ENCODE assay signal across 16 cellular contexts in genomic region chr2:53600835-53601234, GRCh38.
DNase-seq lines count a peak whose midpoint lies in the region; ATAC-seq, FAIRE-seq and TF ChIP-seq lines count a peak whose summit lies in the region.
"Had no signal": no experiment of that assay in that cellular context is flagged by ENCODE, and none has a peak within 500 bp of the region (broad histone marks: within the 10 kb centered on the region; RNA-seq: fewer than 3 reads in every experiment).

No MANE protein-coding gene starts in this region.

- TF ChIP-seq CTCF in lower lobe of right lung (IDR thresholded peaks at IDR 0.05) (no peak), Peyer's patch (IDR thresholded peaks at IDR 0.05) (no peak)

- H3K4me1 ChIP-seq in lower lobe of right lung (no peaks in the 10 kb centered on the region), HAP-1 (no peaks in the 10 kb centered on the region), Peyer's patch (no peaks in the 10 kb centered on the region)
- H3K4me1 ChIP-seq: prostate gland, SJCRH30 had no signal

- H3K9me3 ChIP-seq in lower lobe of right lung, result no peaks in the 10 kb centered on the region
- H3K9me3 ChIP-seq in HAP-1, result no peaks in the 10 kb centered on the region
- H3K9me3 ChIP-seq in Peyer's patch, result no peaks in the 10 kb centered on the region
- H3K9me3 ChIP-seq: mucosa of descending colon, prostate gland, SJCRH30 had no signal

- intact Hi-C loops in lower lobe of right lung (cut with DNase I) (no loop called here), left ventricle myocardium superior (cut with micrococcal nuclease) (no loop called here)

- peak; percentile 91 for DNase-seq in DMS79 treated with DMSO at 0.1 percent for 48 hours (lab: John Stamatoyannopoulos, UW)
- DNase-seq in NCI-H2081 (lab: John Stamatoyannopoulos, UW), result peak; percentile 21 to 49
- peak; percentile 93 for DNase-seq in SHP77 treated with DMSO at 0.1 percent for 48 hours (lab: John Stamatoyannopoulos, UW)
- no peak for DNase-seq in lower lobe of right lung
- no peak for DNase-seq in HAP-1 (ENCODE audit: low spot score in 2 of 2)
- no peak for DNase-seq in left ventricle myocardium superior
- no peak for DNase-seq in Peyer's patch
- no peak for DNase-seq in GM19239 (ENCODE audit: insufficient read length, low spot score)
- DNase-seq: activated T-cell treated with anti-CD3 and anti-CD28 coated beads, Interleukin-2, amount 50 U/mL, for 1 hour; CD4-positive, alpha-beta memory T cell; mucosa of descending colon; NCI-H187 treated with DMSO at 0.1 percent for 48 hours; SJCRH30 had no signal

- H3K27ac ChIP-seq in lower lobe of right lung (no peak overlapping the region), Peyer's patch (no peak overlapping the region)
- H3K27ac ChIP-seq: prostate gland, SJCRH30 had no signal

- in situ Hi-C loops in HAP-1 (cut with MboI; ENCODE audit: low sequenced_read_pairs), result no loop called here

- H3K36me3 ChIP-seq in lower lobe of right lung (no peaks in the 10 kb centered on the region), HAP-1 (replicated peaks) (no peaks in the 10 kb centered on the region), Peyer's patch (no peaks in the 10 kb centered on the region)
- H3K36me3 ChIP-seq: prostate gland, SJCRH30 had no signal

- TF ChIP-seq POLR2A in Peyer's patch (IDR thresholded peaks at IDR 0.05), result no peak

- H3K4me3 ChIP-seq in lower lobe of right lung (no peak overlapping the region), HAP-1 (no peak overlapping the region), Peyer's patch (no peak overlapping the region)
- H3K4me3 ChIP-seq: mucosa of descending colon, prostate gland, SJCRH30 had no signal

- peak; percentile 41 to 58 for ATAC-seq in lower lobe of right lung
- no peak for ATAC-seq in left ventricle myocardium superior
- ATAC-seq: mucosa of descending colon had no signal

- no peak for FAIRE-seq in GM19239 (lab: Jason Lieb, UNC)
- FAIRE-seq: H1, HTR-8/SVneo had no signal

- H3K27me3 ChIP-seq in lower lobe of right lung (ENCODE audit: low read depth), result no peaks in the 10 kb centered on the region
- H3K27me3 ChIP-seq in HAP-1 (ENCODE audit: low read depth), result no peaks in the 10 kb centered on the region
- H3K27me3 ChIP-seq in Peyer's patch, result no peaks in the 10 kb centered on the region

Comparison
In these comparisons a context has a peak if more than half of its experiments do, and no peak if none do; other contexts are left out.
1. DNase-seq: peak in DMS79 treated with DMSO at 0.1 percent for 48 hours (single experiment), NCI-H2081 (2 of 2) and SHP77 treated with DMSO at 0.1 percent for 48 hours (single experiment); none in lower lobe of right lung (single experiment), HAP-1 (0 of 2), left ventricle myocardium superior (single experiment), Peyer's patch (0 of 3) and GM19239 (single experiment).